Comparison of ENCODE assay signal across 1 cellular context in genomic region chr6:111483736-111484654, GRCh38.
TF ChIP-seq lines count a peak whose summit lies in the region.

No MANE protein-coding gene starts in this region.

TF ChIP-seq in HepG2, 621 proteins besides CTCF, POLR2A, EP300 and RAD21 (continued from another document and continues in another):
- TF ChIP-seq KDM2A (CRISPR knock-in tag; IDR thresholded peaks at IDR 0.05; ENCODE audit: borderline replicate concordance, low read depth) (peak; percentile 72; the same call in 1 of the 2 replicates), ZNF569 (CRISPR knock-in tag; IDR thresholded peaks at IDR 0.05; ENCODE audit: borderline replicate concordance) (no peak), NR1H2 (CRISPR knock-in tag; IDR thresholded peaks at IDR 0.05; ENCODE audit: borderline replicate concordance, low read depth) (no peak), ZNF800 (CRISPR knock-in tag; IDR thresholded peaks at IDR 0.05) (no peak; the same call in 1 of the 2 replicates), ZNF766 (CRISPR knock-in tag; IDR thresholded peaks at IDR 0.05; ENCODE audit: borderline replicate concordance) (peak; percentile 91; the same call in 1 of the 2 replicates), ZFP1 (CRISPR knock-in tag; IDR thresholded peaks at IDR 0.05) (no peak), PRMT3 (CRISPR knock-in tag; IDR thresholded peaks at IDR 0.05; ENCODE audit: borderline replicate concordance, low read depth) (peak; percentile 94), PBX3 (CRISPR knock-in tag; IDR thresholded peaks at IDR 0.05; ENCODE audit: borderline replicate concordance) (peak; percentile 5; the same call in 1 of the 2 replicates), ZNF496 (CRISPR knock-in tag; IDR thresholded peaks at IDR 0.05; ENCODE audit: insufficient replicate concordance) (no peak), PAWR (CRISPR knock-in tag; IDR thresholded peaks at IDR 0.05; ENCODE audit: borderline replicate concordance) (no peak), NRL (CRISPR knock-in tag; IDR thresholded peaks at IDR 0.05; ENCODE audit: borderline replicate concordance) (no peak; the same call in 1 of the 2 replicates), HHEX (CRISPR knock-in tag; IDR thresholded peaks at IDR 0.05) (no peak), ZNF644 (CRISPR knock-in tag; IDR thresholded peaks at IDR 0.05; ENCODE audit: low read depth) (peak; percentile 26; the same call in 1 of the 2 replicates), CHD2 (IDR thresholded peaks at IDR 0.05; ENCODE audit: low read depth, low read length) (no peak), SMARCE1 (IDR thresholded peaks at IDR 0.05; ENCODE audit: borderline replicate concordance) (no peak), YEATS4 (CRISPR knock-in tag; IDR thresholded peaks at IDR 0.05; ENCODE audit: borderline replicate concordance) (peak; percentile 96), ZNF232 (CRISPR knock-in tag; IDR thresholded peaks at IDR 0.05; ENCODE audit: borderline replicate concordance) (peak; percentile 36; the same call in 1 of the 2 replicates), EEA1 (CRISPR knock-in tag; IDR thresholded peaks at IDR 0.05; ENCODE audit: borderline replicate concordance) (no peak), IRF1 (CRISPR knock-in tag; IDR thresholded peaks at IDR 0.05; ENCODE audit: low read depth) (no peak), ZNF18 (CRISPR knock-in tag; IDR thresholded peaks at IDR 0.05; ENCODE audit: insufficient replicate concordance) (no peak), ARID2 (CRISPR knock-in tag; IDR thresholded peaks at IDR 0.05; ENCODE audit: borderline replicate concordance) (no peak), MTA3 (CRISPR knock-in tag; IDR thresholded peaks at IDR 0.05) (no peak), ZNF136 (CRISPR knock-in tag; IDR thresholded peaks at IDR 0.05; ENCODE audit: low read depth) (peak; percentile 78; the same call in 1 of the 2 replicates), SIX4 (CRISPR knock-in tag; IDR thresholded peaks at IDR 0.05) (peak; percentile 67; the same call in 1 of the 2 replicates), HNF1A (IDR thresholded peaks at IDR 0.05; ENCODE audit: low read depth) (0 out of 2 replicates have a peak, but pooled peaks have one; percentile 19), HNF1A (CRISPR knock-in tag; IDR thresholded peaks at IDR 0.05; ENCODE audit: borderline replicate concordance) (no peak), ZNF543 (CRISPR knock-in tag; IDR thresholded peaks at IDR 0.05) (0 out of 2 replicates have a peak, but pooled peaks have one; percentile 50), CENPT (CRISPR knock-in tag; IDR thresholded peaks at IDR 0.05; ENCODE audit: low read depth) (peak; percentile 53; the same call in 1 of the 2 replicates), ATM (IDR thresholded peaks at IDR 0.05; ENCODE audit: borderline replicate concordance) (no peak), POLR2AphosphoS2 (IDR thresholded peaks at IDR 0.05; ENCODE audit: low read depth, low read length) (no peak), NFE2L2 (IDR thresholded peaks at IDR 0.05; ENCODE audit: low read length) (no peak), TGIF2 (CRISPR knock-in tag; IDR thresholded peaks at IDR 0.05) (peak; percentile 64; the same call in 1 of the 2 replicates), MAZ (IDR thresholded peaks at IDR 0.05; ENCODE audit: borderline replicate concordance, low read depth, low read length) (peak; percentile 98), MAZ (CRISPR knock-in tag; IDR thresholded peaks at IDR 0.05; ENCODE audit: low read depth) (peak; percentile 96), HOXD1 (CRISPR knock-in tag; IDR thresholded peaks at IDR 0.05) (no peak), KLF15 (CRISPR knock-in tag; IDR thresholded peaks at IDR 0.05; ENCODE audit: borderline replicate concordance) (no peak), SCMH1 (CRISPR knock-in tag; IDR thresholded peaks at IDR 0.05; ENCODE audit: borderline replicate concordance) (no peak), SIN3A (IDR thresholded peaks at IDR 0.05; ENCODE audit: borderline replicate concordance, low read depth, low read length) (peak; percentile 84; the same call in 1 of the 2 replicates), TMF1 (CRISPR knock-in tag; IDR thresholded peaks at IDR 0.05; ENCODE audit: low read depth) (no peak), TCF12 (IDR thresholded peaks at IDR 0.05) (no peak), TCF12 (CRISPR knock-in tag; IDR thresholded peaks at IDR 0.05) (no peak; the same call in 1 of the 2 replicates), PTBP1 (IDR thresholded peaks at IDR 0.05; ENCODE audit: low read depth, low read length, poor library complexity, severe bottlenecking) (no peak), ZNF251 (CRISPR knock-in tag; IDR thresholded peaks at IDR 0.05) (no peak), NR2F2 (IDR thresholded peaks at IDR 0.05; ENCODE audit: borderline replicate concordance, low read depth) (peak; percentile 76; the same call in 1 of the 2 replicates), KDM5B (CRISPR knock-in tag; IDR thresholded peaks at IDR 0.05; ENCODE audit: borderline replicate concordance) (no peak; the same call in 1 of the 2 replicates), ZFP41 (CRISPR knock-in tag; IDR thresholded peaks at IDR 0.05; ENCODE audit: borderline replicate concordance) (no peak; the same call in 1 of the 2 replicates), RFX3 (CRISPR knock-in tag; IDR thresholded peaks at IDR 0.05) (0 out of 2 replicates have a peak, but pooled peaks have one; percentile 16), ZFP90 (CRISPR knock-in tag; IDR thresholded peaks at IDR 0.05; ENCODE audit: borderline replicate concordance) (peak; percentile 84), HMGA1 (CRISPR knock-in tag; conservative IDR thresholded peaks at IDR 0.05) (no peak), ZNF354B (CRISPR knock-in tag; IDR thresholded peaks at IDR 0.05) (no peak), HDAC2 (CRISPR knock-in tag; IDR thresholded peaks at IDR 0.05) (peak; percentile 52; the same call in 1 of the 2 replicates), FOXK1 (CRISPR knock-in tag; IDR thresholded peaks at IDR 0.05; ENCODE audit: borderline replicate concordance, low read depth) (0 out of 2 replicates have a peak, but pooled peaks have one; percentile 11), ZNF501 (CRISPR knock-in tag; IDR thresholded peaks at IDR 0.05) (peak; percentile 58; the same call in 1 of the 2 replicates), GTF2F1 (IDR thresholded peaks at IDR 0.05; ENCODE audit: low read length) (no peak; the same call in 1 of the 2 replicates), CREBL2 (CRISPR knock-in tag; IDR thresholded peaks at IDR 0.05; ENCODE audit: borderline replicate concordance) (no peak; the same call in 1 of the 2 replicates), NR2F1 (CRISPR knock-in tag; IDR thresholded peaks at IDR 0.05) (no peak; a peak in 1 of 4 replicates), GATAD2A (CRISPR knock-in tag; IDR thresholded peaks at IDR 0.05) (peak; percentile 58), ISX (CRISPR knock-in tag; conservative IDR thresholded peaks at IDR 0.05) (no peak), ZNF878 (CRISPR knock-in tag; IDR thresholded peaks at IDR 0.05) (peak; percentile 68; the same call in 1 of the 2 replicates), ZNF276 (CRISPR knock-in tag; IDR thresholded peaks at IDR 0.05; ENCODE audit: low read depth) (no peak), MXI1 (IDR thresholded peaks at IDR 0.05; ENCODE audit: borderline replicate concordance, low read depth, low read length) (no peak; the same call in 1 of the 3 replicates), PHB2 (IDR thresholded peaks at IDR 0.05; ENCODE audit: partially characterized antibody) (no peak), ZSCAN29 (CRISPR knock-in tag; conservative IDR thresholded peaks at IDR 0.05) (no peak), NFYB (CRISPR knock-in tag; IDR thresholded peaks at IDR 0.05) (0 out of 2 replicates have a peak, but pooled peaks have one; percentile 20), KMT2B (CRISPR knock-in tag; IDR thresholded peaks at IDR 0.05) (peak; percentile 78), ZNF432 (CRISPR knock-in tag; IDR thresholded peaks at IDR 0.05; ENCODE audit: borderline replicate concordance) (no peak)
